9 cellular contexts compared by ENCODE assay signal in the genomic region with DNA sequence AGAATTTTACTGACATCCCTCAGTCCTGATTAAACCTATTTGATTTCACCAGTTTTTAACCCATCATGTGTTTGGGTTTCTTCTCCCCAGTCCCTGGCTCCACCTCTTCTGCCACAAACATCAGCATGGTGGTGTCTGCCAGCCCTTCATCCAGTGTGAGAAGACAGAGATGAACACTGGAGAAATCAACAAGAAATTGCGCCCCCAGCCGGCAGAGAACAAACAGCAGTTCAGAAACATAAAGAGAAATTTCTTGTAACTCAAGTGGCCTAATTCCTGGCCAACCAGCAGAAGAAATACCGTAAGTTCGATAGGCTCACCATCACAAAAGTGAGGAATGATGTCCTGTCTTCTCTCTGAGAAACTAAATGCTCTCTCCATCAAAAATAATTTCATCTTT. TPM values are rescaled to one million over a fixed set of nuclear protein-coding genes. Genes with fewer than 3 reads are reported as not detected.
A peak's percentile ranks its signal among the peaks of the same experiment; 100 is the strongest.
DNase-seq lines count a peak whose midpoint lies in the region; TF ChIP-seq lines count a peak whose summit lies in the region.
"Had no signal": no experiment of that assay in that cellular context is flagged by ENCODE, and none has a peak within 500 bp of the region (broad histone marks: within the 10 kb centered on the region; RNA-seq: fewer than 3 reads in every experiment).

No MANE protein-coding gene starts in this region.

- H3K4me2 ChIP-seq in PC-9 = no peak overlapping the region
- no peak overlapping the region for H3K4me2 ChIP-seq in fibroblast of lung (ENCODE audit: extremely low read depth, insufficient read depth, low read length)

- H3K4me3 ChIP-seq in A673 (ENCODE audit: low read depth, low read length, poor library complexity, severe bottlenecking) (no peak overlapping the region), PC-9 (no peak overlapping the region), fibroblast of lung (replicated peaks in 1 of 4; ENCODE audit: control extremely low read depth in 1 of 4, insufficient read depth in 1 of 4, low read depth in 3 of 4, low read length in 4 of 4) (no peak overlapping the region), ascending aorta (no peak overlapping the region)

- H3F3A ChIP-seq in PC-9 (ENCODE audit: insufficient read depth, low read depth) = peaks cover 16% of the 10 kb centered on the region

- H3K27me3 ChIP-seq in A673 (replicated peaks; ENCODE audit: insufficient read depth, low read depth, low read length, poor library complexity) (peaks cover 4% of the 10 kb centered on the region), PC-9 (ENCODE audit: insufficient read depth, low read depth) (no peaks in the 10 kb centered on the region), fibroblast of lung (ENCODE audit: control insufficient read depth, insufficient read depth, low read length) (peaks cover 15% of the 10 kb centered on the region), ascending aorta (no peaks in the 10 kb centered on the region)

- H3K79me2 ChIP-seq in PC-9 (ENCODE audit: low read depth) (no peaks in the 10 kb centered on the region), fibroblast of lung (ENCODE audit: control insufficient read depth, insufficient read depth, low read length) (no peaks in the 10 kb centered on the region)

- no peak overlapping the region for H3K9ac ChIP-seq in fibroblast of lung (ENCODE audit: insufficient read depth, low read length)

- H3K36me3 ChIP-seq in A673 (ENCODE audit: insufficient read depth, low read length, poor library complexity, severe bottlenecking) = no peaks in the 10 kb centered on the region
- no peaks in the 10 kb centered on the region for H3K36me3 ChIP-seq in PC-9 (ENCODE audit: low read depth)
- no peaks in the 10 kb centered on the region for H3K36me3 ChIP-seq in fibroblast of lung (ENCODE audit: control insufficient read depth, insufficient read depth, low read length)
- H3K36me3 ChIP-seq in ascending aorta = no peaks in the 10 kb centered on the region

- H3K9me3 ChIP-seq in A673 (ENCODE audit: low read depth, low read length, poor library complexity, severe bottlenecking) (no peaks in the 10 kb centered on the region), PC-9 (ENCODE audit: insufficient read depth, low read depth) (no peaks in the 10 kb centered on the region), fibroblast of lung (ENCODE audit: control insufficient read depth, insufficient read depth, low read depth, low read length) (no peaks in the 10 kb centered on the region), ascending aorta (no peaks in the 10 kb centered on the region)

- BruUV-seq in A673 (replicated peaks; lab: Mats Ljungman, UMichigan) (no TSS peak), PC-9 (replicated peaks; lab: Mats Ljungman, UMichigan) (no TSS peak)

- H3K4me1 ChIP-seq in A673 (ENCODE audit: insufficient read depth, low read length, poor library complexity, severe bottlenecking) (no peaks in the 10 kb centered on the region), PC-9 (replicated peaks; ENCODE audit: insufficient read depth) (peaks cover 24% of the 10 kb centered on the region), fibroblast of lung (ENCODE audit: control insufficient read depth, extremely low read depth, insufficient read depth, low read length) (no peaks in the 10 kb centered on the region), ascending aorta (no peaks in the 10 kb centered on the region)

- POLR2A ChIA-PET in A673 (lab: Charles Lee; ENCODE audit: low non-redundant PET) (no interaction called here), PC-9 (lab: Charles Lee; ENCODE audit: unreplicated experiment) (no interaction called here)

- intact Hi-C loops in A673 (cut with micrococcal nuclease; ENCODE audit: unreplicated experiment) (no loop called here), PC-9 (cut with micrococcal nuclease; ENCODE audit: unreplicated experiment) (no loop called here), ascending aorta (cut with DNase I) (no loop called here)

- H4K20me1 ChIP-seq in PC-9 (ENCODE audit: insufficient read depth) (no peaks in the 10 kb centered on the region), fibroblast of lung (ENCODE audit: control insufficient read depth, extremely low read depth, insufficient read depth, low read length) (no peaks in the 10 kb centered on the region)

- CTCF ChIA-PET in A673 (lab: Charles Lee) (no interaction called here), PC-9 (lab: Charles Lee) (no interaction called here)

- no peak overlapping the region for H3K27ac ChIP-seq in A673 (ENCODE audit: low read depth, low read length, poor library complexity, severe bottlenecking)
- H3K27ac ChIP-seq in PC-9 = no peak overlapping the region
- H3K27ac ChIP-seq in fibroblast of lung (ENCODE audit: insufficient read depth, low read length) = no peak overlapping the region
- H3K27ac ChIP-seq in ascending aorta = no peak overlapping the region

- TF ChIP-seq CTCF in A673 (conservative IDR thresholded peaks at IDR 0.05; ENCODE audit: low read depth, low read length) (peak; percentile 63), PC-9 (conservative IDR thresholded peaks at IDR 0.05) (peak; percentile 51; the same call in 1 of the 2 replicates), fibroblast of lung (conservative IDR thresholded peaks at IDR 0.05 in 1 of 2, IDR thresholded peaks at IDR 0.05 in 1 of 2; ENCODE audit: low read depth in 1 of 2, low read length in 2 of 2) (peak; percentile 21 to 46), ascending aorta (IDR thresholded peaks at IDR 0.05) (no peak)

- DNase-seq in A673 (ENCODE audit: low spot score) (peak; percentile 54), EL (peak; percentile 24), PC-9 (no peak), fibroblast of lung (ENCODE audit: low read depth in 2 of 2) (no peak), SW480 (ENCODE audit: low spot score) (no peak), NCI-H1436 (lab: John Stamatoyannopoulos, UW) (no peak), ascending aorta (ENCODE audit: low spot score in 2 of 2) (no peak), HK-2 (ENCODE audit: unreplicated experiment) (no peak)
- DNase-seq: effector memory CD8-positive, alpha-beta T cell had no signal

- H3K9me2 ChIP-seq in PC-9 (ENCODE audit: insufficient read depth) = no peaks in the 10 kb centered on the region

- H2AFZ ChIP-seq in PC-9 = no peak overlapping the region
- H2AFZ ChIP-seq in fibroblast of lung (ENCODE audit: low read length) = no peak overlapping the region

RNA-seq across cellular contexts. Expression of gene S100A11, which starts 18.3 kb away (rescaled TPM):
- 140 and 151 TPM in 2 replicates for total RNA-seq in A673 (2021)
- total RNA-seq in PC-9 (2021) = 578 and 868 TPM in 2 replicates
- 21.3 and 55.8 TPM in 2 replicates for total RNA-seq in fibroblast of lung
- polyA plus RNA-seq in fibroblast of lung = 1,144 and 1,638 TPM in 2 replicates
- polyA plus RNA-seq in fibroblast of lung (2012) = 1,472 and 1,736 TPM in 2 replicates
- 1,039 and 1,175 TPM in 2 replicates for polyA minus RNA-seq in fibroblast of lung (ENCODE audit: low replicate concordance)
- total RNA-seq in ascending aorta = 442 TPM

RNA-seq across cellular contexts. Expression of gene S100A10, which starts 24.9 kb away (rescaled TPM):
- 34.0 and 42.4 TPM in 2 replicates for total RNA-seq in A673 (2021)
- 966 and 1,436 TPM in 2 replicates for total RNA-seq in PC-9 (2021)
- total RNA-seq in fibroblast of lung = 136 and 141 TPM in 2 replicates
- polyA plus RNA-seq in fibroblast of lung = 599 and 750 TPM in 2 replicates
- 1,283 and 1,489 TPM in 2 replicates for polyA plus RNA-seq in fibroblast of lung (2012)
- polyA minus RNA-seq in fibroblast of lung (ENCODE audit: low replicate concordance) = 47.8 and 52.6 TPM in 2 replicates
- 25.8 TPM for total RNA-seq in ascending aorta

Comparison
In these comparisons a context has a peak if more than half of its experiments do, and no peak if none do; other contexts are left out.
1. DNase-seq: peak in A673 (single experiment) and EL (single experiment); none in PC-9 (0 of 2), fibroblast of lung (0 of 2), SW480 (single experiment), NCI-H1436 (single experiment), ascending aorta (0 of 2) and HK-2 (single experiment).
2. CTCF ChIP-seq: peak in A673 (single experiment), PC-9 (single experiment) and fibroblast of lung (2 of 2); none in ascending aorta (0 of 3).